ENCODE assay signal across 15 cellular contexts in genomic region chr6:10541591-10541990, GRCh38. TPM values are rescaled to one million over a fixed set of nuclear protein-coding genes. Genes with fewer than 3 reads are reported as not detected.
DNase-seq lines count a peak whose midpoint lies in the region; ATAC-seq and TF ChIP-seq lines count a peak whose summit lies in the region.
"Had no signal": no experiment of that assay in that cellular context is flagged by ENCODE, and none has a peak within 500 bp of the region (broad histone marks: within the 10 kb centered on the region; RNA-seq: fewer than 3 reads in every experiment).

No MANE protein-coding gene starts in this region.

- H3K27ac ChIP-seq in gastroesophageal sphincter: peak overlapping the region in 3 of 4 donors; percentile 56 to 84 (median 64)
- H3K27ac ChIP-seq in neural progenitor cell: peak overlapping the region; percentile 63
- H3K27ac ChIP-seq: A549 had no signal

- TF ChIP-seq POLR2A in gastroesophageal sphincter (IDR thresholded peaks at IDR 0.05): no peak

- H3K4me2 ChIP-seq in Loucy (ENCODE audit: low read depth, low read length, poor library complexity, severe bottlenecking) (peak overlapping the region; percentile 75), neural progenitor cell (no peak overlapping the region)
- H3K4me2 ChIP-seq: A549 had no signal

- WGBS in gastroesophageal sphincter (ENCODE audit: low coverage in 1 of 2), 2 donors: 88% methylated on average over 1 of the region's 1 CpG; no CpG with 5 or more reads in 1 of the 2 donors

- H3K79me2 ChIP-seq in Loucy (ENCODE audit: insufficient read depth, low read length) (peaks cover 23% of the 10 kb centered on the region; the same call in 1 of the 2 replicates), neural progenitor cell (ENCODE audit: low read depth) (no peaks in the 10 kb centered on the region)

- H3K4me3 ChIP-seq in Loucy (ENCODE audit: low read length, poor library complexity, severe bottlenecking) (peak overlapping the region; percentile 69), gastroesophageal sphincter (no peak overlapping the region), neural progenitor cell (no peak overlapping the region)
- H3K4me3 ChIP-seq: A549 had no signal

- H3K9me2 ChIP-seq in Loucy (replicated peaks; ENCODE audit: low read depth, low read length): no peaks in the 10 kb centered on the region

- peak overlapping the region in 4 of 7 donors; percentile 52 to 84 (median 76) for H3K27ac Mint-ChIP-seq in CD14-positive monocyte
- no peak overlapping the region for H3K27ac Mint-ChIP-seq in neural progenitor cell
- no peak overlapping the region for H3K27ac Mint-ChIP-seq in T-helper 17 cell
- H3K27ac Mint-ChIP-seq: HFFc6 had no signal

- H3K36me3 Mint-ChIP-seq in CD14-positive monocyte (peaks cover 9 to 26% of the 10 kb centered on the region in 2 donors), neural progenitor cell (no peaks in the 10 kb centered on the region), T-helper 17 cell (ENCODE audit: low read depth) (no peaks in the 10 kb centered on the region)

- ATAC-seq in gastroesophageal sphincter (no peak), T-helper 17 cell (no peak)
- ATAC-seq: A549 had no signal

- H3K4me3 Mint-ChIP-seq in CD14-positive monocyte (no peak overlapping the region), neural progenitor cell (no peak overlapping the region), T-helper 17 cell (no peak overlapping the region)
- H3K4me3 Mint-ChIP-seq: HFFc6 had no signal

- H3K27me3 Mint-ChIP-seq in CD14-positive monocyte (ENCODE audit: low read depth in 3 of 3) (no peaks in the 10 kb centered on the region), neural progenitor cell (ENCODE audit: insufficient read depth, low read depth) (no peaks in the 10 kb centered on the region), T-helper 17 cell (no peaks in the 10 kb centered on the region)

- 0 out of 2 replicates have a peak, but pooled peaks cover 4% of the 10 kb centered on the region for H3F3A ChIP-seq in Loucy (ENCODE audit: low read depth)
- peaks cover 7% of the 10 kb centered on the region for H3F3A ChIP-seq in neural progenitor cell (ENCODE audit: low read depth)

- H3K27me3 ChIP-seq in Loucy (ENCODE audit: insufficient read depth, low read length, poor library complexity, severe bottlenecking) (no peaks in the 10 kb centered on the region), gastroesophageal sphincter (no peaks in the 10 kb centered on the region), neural progenitor cell (no peaks in the 10 kb centered on the region)

- intact Hi-C loops in CD14-positive monocyte (cut with micrococcal nuclease): no loop called here

- no peak for DNase-seq in CD14-positive monocyte (ENCODE audit: low spot score)
- DNase-seq in neural progenitor cell (ENCODE audit: low spot score): no peak
- DNase-seq in NOMO-1 (lab: John Stamatoyannopoulos, UW; ENCODE audit: unreplicated experiment in 2 of 2): no peak
- no peak for DNase-seq in T-helper 17 cell
- DNase-seq in NCI-H1417 treated with DMSO at 0.1 percent for 48 hours (lab: John Stamatoyannopoulos, UW): no peak
- no peak for DNase-seq in NCI-H1105 treated with DMSO at 0.1 percent for 48 hours (lab: John Stamatoyannopoulos, UW)
- DNase-seq: C1 segment of cervical spinal cord, HFFc6, NCI-H1694, NCI-H2107, NCI-H2227 treated with DMSO at 0.1 percent for 48 hours, NCI-H524 had no signal

- H3K4me1 Mint-ChIP-seq in CD14-positive monocyte: peaks cover 48% of the 10 kb centered on the region
- no peaks in the 10 kb centered on the region for H3K4me1 Mint-ChIP-seq in neural progenitor cell
- no peaks in the 10 kb centered on the region for H3K4me1 Mint-ChIP-seq in T-helper 17 cell

- H3K9me3 ChIP-seq in Loucy (ENCODE audit: insufficient read depth, low read depth, low read length): no peaks in the 10 kb centered on the region
- H3K9me3 ChIP-seq in gastroesophageal sphincter: no peaks in the 10 kb centered on the region
- H3K9me3 ChIP-seq in neural progenitor cell (ENCODE audit: low read depth): no peaks in the 10 kb centered on the region
- no peaks in the 10 kb centered on the region for H3K9me3 ChIP-seq in T-helper 17 cell (ENCODE audit: control insufficient read depth, low read length, poor library complexity, severe bottlenecking)
- H3K9me3 ChIP-seq: A549 had no signal

- peak overlapping the region; percentile 22; the same call in 1 of the 2 replicates for H2AFZ ChIP-seq in Loucy (ENCODE audit: low read length)
- H2AFZ ChIP-seq in neural progenitor cell (replicated peaks): peak overlapping the region; percentile 94

- H3K9me3 Mint-ChIP-seq in CD14-positive monocyte (peaks cover 0 to 4% (median 0%) of the 10 kb centered on the region in 7 donors), neural progenitor cell (peaks cover 5% of the 10 kb centered on the region)
- H3K9me3 Mint-ChIP-seq: HFFc6 had no signal

- no peak for TF ChIP-seq EP300 in gastroesophageal sphincter (IDR thresholded peaks at IDR 0.05)

- H3K4me1 ChIP-seq in Loucy (ENCODE audit: insufficient read depth, low read length, poor library complexity, severe bottlenecking) (peaks cover 42% of the 10 kb centered on the region), gastroesophageal sphincter (peaks cover 0 to 28% (median 3%) of the 10 kb centered on the region in 3 donors), neural progenitor cell (peaks cover 16% of the 10 kb centered on the region)
- H3K4me1 ChIP-seq: A549 had no signal

- peak overlapping the region; percentile 49 for H3K9ac ChIP-seq in Loucy (ENCODE audit: low read depth, low read length, poor library complexity, severe bottlenecking)
- H3K9ac ChIP-seq in neural progenitor cell: no peak overlapping the region

- H4K20me1 ChIP-seq in Loucy (ENCODE audit: insufficient read depth, low read length, poor library complexity, severe bottlenecking) (no peaks in the 10 kb centered on the region), neural progenitor cell (ENCODE audit: low read depth) (no peaks in the 10 kb centered on the region)

- no peak for TF ChIP-seq CTCF in CD14-positive monocyte (IDR thresholded peaks at IDR 0.05)
- no peak for TF ChIP-seq CTCF in Loucy (conservative IDR thresholded peaks at IDR 0.05; ENCODE audit: low read length)
- no peak for TF ChIP-seq CTCF in gastroesophageal sphincter (IDR thresholded peaks at IDR 0.05)
- TF ChIP-seq CTCF in neural progenitor cell (IDR thresholded peaks at IDR 0.05): no peak

- no peaks in the 10 kb centered on the region for H3K36me3 ChIP-seq in Loucy (ENCODE audit: insufficient read depth, low read length)
- no peaks in the 10 kb centered on the region for H3K36me3 ChIP-seq in gastroesophageal sphincter
- H3K36me3 ChIP-seq in neural progenitor cell: no peaks in the 10 kb centered on the region

RNA-seq across cellular contexts. Expression of gene GCNT2, which starts 20.4 kb away (rescaled TPM):
- polyA plus RNA-seq in CD14-positive monocyte: 1 to 10 TPM; 3.5 to 4.3 TPM
- total RNA-seq in gastroesophageal sphincter: 10 to 100 TPM; 14.9 to 36.7 (median 23.6) TPM
- total RNA-seq in neural progenitor cell (ENCODE audit: low replicate concordance): 34.7 and 48.4 TPM in 2 replicates
- total RNA-seq in T-helper 17 cell: 1 to 10 TPM; 2.9 to 4.0 TPM

Comparison
In these comparisons a context has a peak if more than half of its experiments do, and no peak if none do; other contexts are left out.
1. H3K27ac Mint-ChIP-seq: peak in CD14-positive monocyte (4 of 7); none in neural progenitor cell (single experiment) and T-helper 17 cell (single experiment).